ENCODE assay signal across 1 cellular context in the genomic region with DNA sequence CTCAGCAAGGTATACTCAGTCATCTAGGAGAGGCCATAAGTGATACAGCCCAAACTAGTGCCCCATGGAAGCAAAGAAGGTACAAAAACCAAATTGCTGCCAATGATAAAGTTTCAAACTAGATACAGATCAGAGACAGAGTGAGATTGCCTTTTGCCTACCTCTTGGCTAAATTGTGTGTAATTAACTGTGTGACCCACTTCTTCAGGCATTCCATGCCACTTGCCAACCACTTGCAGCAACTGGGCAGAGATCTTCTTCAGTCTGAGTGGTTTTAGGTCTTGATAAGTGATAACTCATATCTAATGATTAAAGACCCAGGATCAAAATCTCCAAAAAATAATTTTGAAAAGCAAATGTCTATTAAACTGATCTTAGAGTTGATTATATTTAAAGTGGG.
TF ChIP-seq lines count a peak whose summit lies in the region.

No MANE protein-coding gene starts in this region.

TF ChIP-seq in IMR-90, 13 proteins besides CTCF, POLR2A, EP300 and RAD21:
- TF ChIP-seq FOS (IDR thresholded peaks at IDR 0.05; ENCODE audit: low read depth, low read length) = no peak
- no peak for TF ChIP-seq CHD1 (IDR thresholded peaks at IDR 0.05; ENCODE audit: low read depth, low read length)
- no peak for TF ChIP-seq ELK1 (IDR thresholded peaks at IDR 0.05; ENCODE audit: borderline replicate concordance, low read depth, low read length)
- TF ChIP-seq RFX5 (IDR thresholded peaks at IDR 0.05; ENCODE audit: low read depth, low read length) = no peak
- no peak for TF ChIP-seq SMC3 (IDR thresholded peaks at IDR 0.05; ENCODE audit: low read depth, low read length)
- TF ChIP-seq, protein P1, sequence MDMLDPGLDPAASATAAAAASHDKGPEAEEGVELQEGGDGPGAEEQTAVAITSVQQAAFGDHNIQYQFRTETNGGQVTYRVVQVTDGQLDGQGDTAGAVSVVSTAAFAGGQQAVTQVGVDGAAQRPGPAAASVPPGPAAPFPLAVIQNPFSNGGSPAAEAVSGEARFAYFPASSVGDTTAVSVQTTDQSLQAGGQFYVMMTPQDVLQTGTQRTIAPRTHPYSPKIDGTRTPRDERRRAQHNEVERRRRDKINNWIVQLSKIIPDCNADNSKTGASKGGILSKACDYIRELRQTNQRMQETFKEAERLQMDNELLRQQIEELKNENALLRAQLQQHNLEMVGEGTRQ (IDR thresholded peaks at IDR 0.05; ENCODE audit: low read depth, low read length) = no peak
- TF ChIP-seq MAFK (IDR thresholded peaks at IDR 0.05; ENCODE audit: low read depth, low read length) = no peak
- no peak for TF ChIP-seq CEBPB (IDR thresholded peaks at IDR 0.05; ENCODE audit: low read depth, low read length)
- TF ChIP-seq BHLHE40 (IDR thresholded peaks at IDR 0.05; ENCODE audit: low read depth, low read length) = no peak
- TF ChIP-seq MXI1 (IDR thresholded peaks at IDR 0.05; ENCODE audit: borderline replicate concordance, low read depth, low read length) = no peak
- no peak for TF ChIP-seq RCOR1 (IDR thresholded peaks at IDR 0.05; ENCODE audit: insufficient replicate concordance, low read length)
- no peak for TF ChIP-seq NFE2L2 (IDR thresholded peaks at IDR 0.05; ENCODE audit: low read depth, low read length)
- TF ChIP-seq MAZ (IDR thresholded peaks at IDR 0.05; ENCODE audit: borderline replicate concordance, low read depth, low read length) = no peak
